Comparison of ENCODE assay signal across 26 cellular contexts in genomic region chr4:23590431-23590830, GRCh38.
"Had no signal": no experiment of that assay in that cellular context is flagged by ENCODE, and none has a peak within 500 bp of the region (broad histone marks: within the 10 kb centered on the region; RNA-seq: fewer than 3 reads in every experiment).

No MANE protein-coding gene starts in this region.

- H3K9me3 ChIP-seq: colonic mucosa, gastrocnemius medialis, lower lobe of right lung had no signal

- H3K27me3 ChIP-seq: colonic mucosa, esophagus squamous epithelium, gastrocnemius medialis, heart right ventricle, left lung had no signal

- ATAC-seq: effector memory CD8-positive, alpha-beta T cell; esophagus mucosa; gastrocnemius medialis; heart right ventricle; left cardiac atrium; left lung; left ventricle myocardium superior; lower lobe of right lung; naive thymus-derived CD4-positive, alpha-beta T cell had no signal

- H3K4me3 ChIP-seq: colonic mucosa, esophagus squamous epithelium, gastrocnemius medialis, heart right ventricle, left lung, lower lobe of right lung had no signal

- H3K4me1 ChIP-seq: colonic mucosa, esophagus squamous epithelium, gastrocnemius medialis, heart right ventricle, left lung, lower lobe of right lung had no signal

- H3K27ac ChIP-seq: colonic mucosa, epithelial cell of prostate, esophagus squamous epithelium, gastrocnemius medialis, heart right ventricle, left lung, lower lobe of right lung had no signal

- FAIRE-seq: endometrium, islet of Langerhans, keratinocyte had no signal

- DNase-seq: colonic mucosa; cortex of kidney; effector CD8-positive, alpha-beta T cell; effector memory CD8-positive, alpha-beta T cell; endodermal cell; erythroblast; esophagus squamous epithelium; foreskin fibroblast; foreskin melanocyte; gastrocnemius medialis; glutamatergic neuron; head of caudate nucleus; heart right ventricle; hippocampal formation; left cardiac atrium; left lung; left ventricle myocardium superior; lower lobe of right lung; mesendoderm; midbrain; naive thymus-derived CD4-positive, alpha-beta T cell had no signal

- H3K36me3 ChIP-seq: colonic mucosa, esophagus squamous epithelium, gastrocnemius medialis, heart right ventricle, left lung, lower lobe of right lung had no signal
